In the genomic region with DNA sequence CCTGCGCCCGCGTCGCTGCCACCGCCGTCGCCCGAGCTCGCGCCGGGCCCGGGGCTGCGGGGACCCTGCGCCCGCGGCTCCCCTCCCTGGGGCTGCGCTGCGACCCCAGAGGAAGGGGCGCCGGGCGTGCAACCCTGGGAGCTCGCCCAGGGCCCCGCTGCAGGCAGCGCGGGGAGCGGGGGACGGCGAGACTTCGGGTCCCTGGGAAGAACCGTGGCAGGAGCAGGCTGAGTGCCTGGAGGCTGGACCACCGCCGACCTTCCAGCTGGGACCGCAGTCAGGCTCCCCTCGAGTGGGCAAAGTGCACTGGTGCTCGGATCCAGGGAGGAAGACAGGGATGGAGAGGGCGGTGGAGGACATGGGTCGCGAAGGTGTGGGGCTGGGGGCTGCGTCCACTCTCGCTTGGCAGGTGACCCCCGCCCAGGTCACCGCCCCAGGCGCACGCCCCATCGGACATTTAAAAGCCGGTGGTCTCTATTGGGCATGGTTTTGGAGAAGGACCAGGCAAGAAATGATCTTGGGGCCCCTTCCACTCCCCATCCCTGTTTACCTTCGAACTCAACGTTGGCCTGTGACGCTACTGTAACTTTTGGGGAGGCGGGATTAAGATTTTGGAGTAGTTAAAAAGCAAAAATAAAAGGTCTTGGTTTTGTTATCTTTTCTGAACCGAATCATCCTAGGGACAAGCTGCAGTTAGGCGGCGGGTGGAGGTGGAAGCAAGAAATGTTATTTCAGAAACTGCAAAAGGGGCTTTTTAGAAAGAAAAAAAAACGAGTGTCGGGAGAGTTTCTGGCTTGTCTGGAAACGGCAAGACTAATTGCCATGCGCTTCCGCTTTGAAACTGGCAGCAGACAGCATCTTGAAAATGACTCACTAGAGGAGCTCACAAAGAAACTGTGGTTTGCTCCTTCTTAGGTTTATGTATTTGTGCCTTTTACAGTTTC, we compare ENCODE assay signal across 8 cellular contexts. TPM values are rescaled to one million over a fixed set of nuclear protein-coding genes. Genes with fewer than 3 reads are reported as not detected.
DNase-seq lines count a peak whose midpoint lies in the region; ATAC-seq and TF ChIP-seq lines count a peak whose summit lies in the region.

No MANE protein-coding gene starts in this region.

- H3K9me3 ChIP-seq in lung (ENCODE audit: control insufficient read depth in 2 of 2, insufficient read depth in 1 of 2, low read length in 1 of 2) = no peaks in the 10 kb centered on the region

- no peak for TF ChIP-seq POLR2A in GM18505 (IDR thresholded peaks at IDR 0.05; ENCODE audit: borderline replicate concordance, extremely low read depth, insufficient read depth, insufficient read length)

- DNase-seq in NAMALWA (ENCODE audit: low spot score) (peak; percentile 77), ecto neural progenitor cell (ENCODE audit: low spot score) (peak; percentile 78), lung (ENCODE audit: low spot score) (peak; percentile 53), SHP77 treated with DMSO at 0.1 percent for 48 hours (lab: John Stamatoyannopoulos, UW) (no peak)
- peak; percentile 32 to 84 for DNase-seq in activated CD4-positive, alpha-beta T cell treated with anti-CD3 and anti-CD28 coated beads, Interleukin-2, amount 50 U/mL, for 24 hours (ENCODE audit: low read depth in 1 of 2, low spot score in 1 of 2)
- peak; percentile 53 for DNase-seq in stimulated activated CD8-positive, alpha-beta memory T cell treated with anti-CD3 and anti-CD28 coated beads, Interleukin-12 subunit alpha, Interleukin-12 subunit beta, amount 100 ng/mL, for 4 hours (ENCODE audit: low read depth)

- 0 to 1% methylated on average over 46 to 58 of the region's 58 CpGs for WGBS in lung, 2 donors

- peak overlapping the region; percentile 84 for H3K4me3 ChIP-seq in lung

- no peaks in the 10 kb centered on the region for H3K27me3 ChIP-seq in lung (ENCODE audit: control insufficient read depth, insufficient read depth)

- peak overlapping the region; percentile 82 to 93 for H3K27ac ChIP-seq in lung (ENCODE audit: low read depth in 1 of 2, low read length in 1 of 2)

- ATAC-seq in GM18505 (IDR thresholded peaks at IDR 0.05; ENCODE audit: unreplicated experiment) = peak; percentile 73
- peak; percentile 75 for ATAC-seq in HG02610 (IDR thresholded peaks at IDR 0.05; ENCODE audit: unreplicated experiment)
- ATAC-seq in lung (ENCODE audit: insufficient read depth, low FRiP score) = peak; percentile 54

- TF ChIP-seq CTCF in lung (IDR thresholded peaks at IDR 0.05; ENCODE audit: control extremely low read depth, extremely low read depth) = no peak

- no peaks in the 10 kb centered on the region for H3K36me3 ChIP-seq in lung (ENCODE audit: control insufficient read depth in 2 of 2, insufficient read depth in 2 of 2, low read length in 2 of 2)

- peaks cover 4 to 16% of the 10 kb centered on the region in 2 donors for H3K4me1 ChIP-seq in lung (ENCODE audit: control insufficient read depth in 2 of 2, insufficient read depth in 2 of 2, low read length in 2 of 2)

RNA-seq across cellular contexts. Expression of a gene that starts 1.0 kb away (rescaled TPM):
- total RNA-seq in lung = 10 to 100 TPM; 46.4 to 68.5 TPM
- polyA plus RNA-seq in lung = 10 to 100 TPM in 1 of 2 donors, 1 to 10 TPM in 1; 9.1 to 34.2 TPM
